ENCODE assay signal across 26 cellular contexts in the genomic region with DNA sequence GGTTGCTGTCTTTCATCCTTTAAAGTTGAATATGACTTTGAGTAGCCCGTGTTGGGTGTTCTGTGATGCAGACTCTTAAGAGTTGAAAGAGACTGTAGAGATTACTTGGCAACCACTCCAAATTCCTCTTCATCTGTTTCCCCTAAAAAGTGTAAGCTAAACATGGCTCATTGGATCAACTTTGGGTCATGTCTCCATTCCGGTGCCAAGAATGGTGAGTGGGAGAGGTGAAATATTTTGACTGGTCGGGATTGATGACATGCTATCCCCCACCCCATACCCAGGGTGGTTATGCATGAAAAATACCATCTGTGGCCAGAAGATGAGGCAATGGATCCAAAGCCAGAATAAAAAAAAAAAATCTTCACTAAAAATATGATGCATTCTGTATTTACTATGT.
"Had no signal": no experiment of that assay in that cellular context is flagged by ENCODE, and none has a peak within 500 bp of the region (broad histone marks: within the 10 kb centered on the region; RNA-seq: fewer than 3 reads in every experiment).

No MANE protein-coding gene starts in this region.

- H3K9ac ChIP-seq: parathyroid adenoma had no signal

- DNase-seq: colonic mucosa; dermis blood vessel endothelial cell; effector memory CD4-positive, alpha-beta T cell; gastrocnemius medialis; heart right ventricle; hippocampal formation; immature natural killer cell; islet precursor cell; kidney glomerular epithelial cell; left colon; left ventricle myocardium inferior; lower lobe of right lung; mucosa of descending colon; naive B cell; right lobe of liver; stimulated activated CD4-positive, alpha-beta T cell treated with anti-CD3 and anti-CD28 coated beads, Interleukin-2, amount 100 ng/mL, for 24 hours; stimulated activated CD4-positive, alpha-beta T cell treated with anti-CD3 and anti-CD28 coated beads, Interleukin-4, amount 100 ng/mL, for 24 hours; stimulated activated naive CD4-positive, alpha-beta T cell treated with Interleukin-2 at 50 U/mL for 16 hours; stomach; thyroid gland had no signal

- H3K36me3 ChIP-seq: colonic mucosa, esophagus muscularis mucosa, gastrocnemius medialis, heart right ventricle, left ventricle myocardium inferior, lower lobe of right lung, neutrophil, right lobe of liver, stomach, thyroid gland, vagina had no signal

- ATAC-seq: gastrocnemius medialis; heart right ventricle; left colon; lower lobe of right lung; mucosa of descending colon; natural killer cell treated with Interleukin-12 subunit alpha and Interleukin-12 subunit beta and Interleukin-15 and Interleukin-18, amount 100 ng/mL, for 72 hours; right lobe of liver; stimulated activated effector memory CD8-positive, alpha-beta T cell treated with anti-CD3 and anti-CD28 coated beads, Interleukin-12 subunit alpha, Interleukin-12 subunit beta, amount 100 ng/mL, for 72 hours had no signal

- H2AFZ ChIP-seq: parathyroid adenoma had no signal

- H3K4me1 ChIP-seq: colonic mucosa, esophagus muscularis mucosa, gastrocnemius medialis, heart right ventricle, left ventricle myocardium inferior, lower lobe of right lung, parathyroid adenoma, right lobe of liver, stomach, thyroid gland, vagina had no signal

- H3K27ac ChIP-seq: colonic mucosa, esophagus muscularis mucosa, gastrocnemius medialis, heart right ventricle, left ventricle myocardium inferior, lower lobe of right lung, neutrophil, parathyroid adenoma, right lobe of liver, stomach, thyroid gland, vagina had no signal

- H3K79me2 ChIP-seq: parathyroid adenoma had no signal

- H3K4me3 ChIP-seq: colonic mucosa, esophagus muscularis mucosa, gastrocnemius medialis, heart right ventricle, left ventricle myocardium inferior, lower lobe of right lung, mucosa of descending colon, right lobe of liver, stomach, thyroid gland, vagina had no signal

- H3K27me3 ChIP-seq: colonic mucosa, right lobe of liver, stomach, thyroid gland, vagina had no signal

- H3K9me3 ChIP-seq: colonic mucosa, esophagus muscularis mucosa, gastrocnemius medialis, left ventricle myocardium inferior, lower lobe of right lung, mucosa of descending colon, neutrophil, right lobe of liver, stomach, thyroid gland, vagina had no signal
